13 cellular contexts compared by ENCODE assay signal in genomic region chr7:36747251-36747968, GRCh38. TPM values are rescaled to one million over a fixed set of nuclear protein-coding genes. Genes with fewer than 3 reads are reported as not detected.
DNase-seq lines count a peak whose midpoint lies in the region; ATAC-seq, FAIRE-seq and TF ChIP-seq lines count a peak whose summit lies in the region.
"Had no signal": no experiment of that assay in that cellular context is flagged by ENCODE, and none has a peak within 500 bp of the region (broad histone marks: within the 10 kb centered on the region; RNA-seq: fewer than 3 reads in every experiment).

No MANE protein-coding gene starts in this region.

- H3K27me3 ChIP-seq in kidney epithelial cell (ENCODE audit: control insufficient read depth, insufficient read depth, low read length) = no peaks in the 10 kb centered on the region

- H3K9me3 Mint-ChIP-seq in activated naive CD4-positive, alpha-beta T cell treated with anti-CD3 and anti-CD28 coated beads, Interleukin-2, amount 50 U/mL, for 24 hours = no peaks in the 10 kb centered on the region
- no peaks in the 10 kb centered on the region for H3K9me3 Mint-ChIP-seq in activated naive CD4-positive, alpha-beta T cell treated with anti-CD3 and anti-CD28 coated beads for 36 hours
- H3K9me3 Mint-ChIP-seq in activated naive CD8-positive, alpha-beta T cell treated with anti-CD3 and anti-CD28 coated beads, Interleukin-2, amount 50 U/mL, for 24 hours = no peaks in the 10 kb centered on the region
- peaks cover 4% of the 10 kb centered on the region for H3K9me3 Mint-ChIP-seq in type B pancreatic cell
- H3K9me3 Mint-ChIP-seq: activated naive CD4-positive, alpha-beta T cell treated with anti-CD3 and anti-CD28 coated beads, Interleukin-2, amount 50 U/mL, for 72 hours; naive B cell had no signal

- TF ChIP-seq CTCF in kidney epithelial cell (IDR thresholded peaks at IDR 0.05; ENCODE audit: insufficient read depth, low read length, poor library complexity, severe bottlenecking) (no peak), type B pancreatic cell (conservative IDR thresholded peaks at IDR 0.05) (no peak)

- H3K4me3 ChIP-seq in kidney epithelial cell (ENCODE audit: low read depth, low read length) = no peak overlapping the region

- CTCF ChIA-PET in activated naive CD4-positive, alpha-beta T cell treated with anti-CD3 and anti-CD28 coated beads for 36 hours (lab: Charles Lee) = interaction anchor here (0.8 to 1.3 kb wide), 2 partner anchors 9 to 451 kb away, joined by 3 read pairs; no protein-coding TSS in a partner anchor

- intact Hi-C loops in activated naive CD4-positive, alpha-beta T cell treated with anti-CD3 and anti-CD28 coated beads for 36 hours (cut with micrococcal nuclease) = no loop called here

- no peak for FAIRE-seq in urothelium cell line (lab: Jason Lieb, UNC)

- H3K4me3 Mint-ChIP-seq in activated naive CD4-positive, alpha-beta T cell treated with anti-CD3 and anti-CD28 coated beads, Interleukin-2, amount 50 U/mL, for 24 hours = no peak overlapping the region
- H3K4me3 Mint-ChIP-seq in activated naive CD4-positive, alpha-beta T cell treated with anti-CD3 and anti-CD28 coated beads for 36 hours = no peak overlapping the region
- peak overlapping the region; percentile 37 for H3K4me3 Mint-ChIP-seq in activated naive CD8-positive, alpha-beta T cell treated with anti-CD3 and anti-CD28 coated beads, Interleukin-2, amount 50 U/mL, for 24 hours
- no peak overlapping the region for H3K4me3 Mint-ChIP-seq in type B pancreatic cell
- H3K4me3 Mint-ChIP-seq: B cell had no signal

- peaks cover 14% of the 10 kb centered on the region for H3K4me1 Mint-ChIP-seq in activated naive CD4-positive, alpha-beta T cell treated with anti-CD3 and anti-CD28 coated beads, Interleukin-2, amount 50 U/mL, for 24 hours
- peaks cover 15% of the 10 kb centered on the region for H3K4me1 Mint-ChIP-seq in activated naive CD4-positive, alpha-beta T cell treated with anti-CD3 and anti-CD28 coated beads for 36 hours (ENCODE audit: low read depth)
- peaks cover 53% of the 10 kb centered on the region for H3K4me1 Mint-ChIP-seq in activated naive CD8-positive, alpha-beta T cell treated with anti-CD3 and anti-CD28 coated beads, Interleukin-2, amount 50 U/mL, for 24 hours
- peaks cover 11% of the 10 kb centered on the region for H3K4me1 Mint-ChIP-seq in type B pancreatic cell (ENCODE audit: unreplicated experiment)

- H3K36me3 ChIP-seq in kidney epithelial cell (ENCODE audit: control insufficient read depth, insufficient read depth, low read length) = no peaks in the 10 kb centered on the region

- peaks cover 2% of the 10 kb centered on the region for H3K36me3 Mint-ChIP-seq in activated naive CD4-positive, alpha-beta T cell treated with anti-CD3 and anti-CD28 coated beads, Interleukin-2, amount 50 U/mL, for 24 hours
- no peaks in the 10 kb centered on the region for H3K36me3 Mint-ChIP-seq in activated naive CD4-positive, alpha-beta T cell treated with anti-CD3 and anti-CD28 coated beads for 36 hours (ENCODE audit: low read depth)
- no peaks in the 10 kb centered on the region for H3K36me3 Mint-ChIP-seq in activated naive CD8-positive, alpha-beta T cell treated with anti-CD3 and anti-CD28 coated beads, Interleukin-2, amount 50 U/mL, for 24 hours (ENCODE audit: low read depth)
- H3K36me3 Mint-ChIP-seq in type B pancreatic cell = no peaks in the 10 kb centered on the region

- DNase-seq in activated naive CD4-positive, alpha-beta T cell treated with anti-CD3 and anti-CD28 coated beads for 36 hours = no peak
- DNase-seq in activated naive CD8-positive, alpha-beta T cell treated with anti-CD3 and anti-CD28 coated beads, Interleukin-2, amount 50 U/mL, for 24 hours = no peak
- DNase-seq in kidney epithelial cell (ENCODE audit: low read depth) = peak; percentile 90
- peak; percentile 77 for DNase-seq in urothelium cell line (ENCODE audit: low spot score)
- no peak for DNase-seq in type B pancreatic cell (ENCODE audit: extremely low spot score, unreplicated experiment)
- DNase-seq in OCI-M2 (lab: John Stamatoyannopoulos, UW; ENCODE audit: unreplicated experiment) = no peak
- DNase-seq: naive B cell; NCI-H526 treated with DMSO at 0.1 percent for 48 hours; stimulated activated naive CD4-positive, alpha-beta T cell had no signal

- ATAC-seq in activated naive CD8-positive, alpha-beta T cell treated with anti-CD3 and anti-CD28 coated beads, Interleukin-2, amount 50 U/mL, for 24 hours = no peak
- ATAC-seq in GM18520 (IDR thresholded peaks at IDR 0.05; ENCODE audit: unreplicated experiment) = no peak

- H3K27ac Mint-ChIP-seq in activated naive CD4-positive, alpha-beta T cell treated with anti-CD3 and anti-CD28 coated beads, Interleukin-2, amount 50 U/mL, for 24 hours = peak overlapping the region; percentile 2
- no peak overlapping the region for H3K27ac Mint-ChIP-seq in activated naive CD4-positive, alpha-beta T cell treated with anti-CD3 and anti-CD28 coated beads for 36 hours
- H3K27ac Mint-ChIP-seq in activated naive CD8-positive, alpha-beta T cell treated with anti-CD3 and anti-CD28 coated beads, Interleukin-2, amount 50 U/mL, for 24 hours = peak overlapping the region; percentile 71
- H3K27ac Mint-ChIP-seq in type B pancreatic cell = no peak overlapping the region
- H3K27ac Mint-ChIP-seq: B cell had no signal

- H3K27me3 Mint-ChIP-seq in activated naive CD4-positive, alpha-beta T cell treated with anti-CD3 and anti-CD28 coated beads, Interleukin-2, amount 50 U/mL, for 24 hours = no peaks in the 10 kb centered on the region
- no peaks in the 10 kb centered on the region for H3K27me3 Mint-ChIP-seq in activated naive CD4-positive, alpha-beta T cell treated with anti-CD3 and anti-CD28 coated beads for 36 hours (ENCODE audit: low read depth)
- H3K27me3 Mint-ChIP-seq in activated naive CD8-positive, alpha-beta T cell treated with anti-CD3 and anti-CD28 coated beads, Interleukin-2, amount 50 U/mL, for 24 hours = no peaks in the 10 kb centered on the region
- no peaks in the 10 kb centered on the region for H3K27me3 Mint-ChIP-seq in type B pancreatic cell

RNA-seq across cellular contexts. Expression of gene AOAH, which starts 23.1 kb away (rescaled TPM):
- 1 to 10 TPM in 1 of 2 experiments, under 1 TPM in 1; 0.67 to 1.2 TPM for total RNA-seq in activated naive CD4-positive, alpha-beta T cell treated with anti-CD3 and anti-CD28 coated beads for 36 hours
- total RNA-seq in kidney epithelial cell = 2.6 and 4.4 TPM in 2 replicates
- 0.21 and 0.92 TPM in 2 replicates for total RNA-seq in type B pancreatic cell (ENCODE audit: low replicate concordance)

Comparison
In these comparisons a context has a peak if more than half of its experiments do, and no peak if none do; other contexts are left out.
1. H3K27ac Mint-ChIP-seq: peak in activated naive CD4-positive, alpha-beta T cell treated with anti-CD3 and anti-CD28 coated beads, Interleukin-2, amount 50 U/mL, for 24 hours (single experiment) and activated naive CD8-positive, alpha-beta T cell treated with anti-CD3 and anti-CD28 coated beads, Interleukin-2, amount 50 U/mL, for 24 hours (single experiment); none in activated naive CD4-positive, alpha-beta T cell treated with anti-CD3 and anti-CD28 coated beads for 36 hours (single experiment) and type B pancreatic cell (single experiment).
2. DNase-seq: peak in kidney epithelial cell (single experiment) and urothelium cell line (single experiment); none in activated naive CD4-positive, alpha-beta T cell treated with anti-CD3 and anti-CD28 coated beads for 36 hours (single experiment), activated naive CD8-positive, alpha-beta T cell treated with anti-CD3 and anti-CD28 coated beads, Interleukin-2, amount 50 U/mL, for 24 hours (single experiment), type B pancreatic cell (single experiment) and OCI-M2 (single experiment).